Comparison of ENCODE assay signal across 8 cellular contexts in the genomic region with DNA sequence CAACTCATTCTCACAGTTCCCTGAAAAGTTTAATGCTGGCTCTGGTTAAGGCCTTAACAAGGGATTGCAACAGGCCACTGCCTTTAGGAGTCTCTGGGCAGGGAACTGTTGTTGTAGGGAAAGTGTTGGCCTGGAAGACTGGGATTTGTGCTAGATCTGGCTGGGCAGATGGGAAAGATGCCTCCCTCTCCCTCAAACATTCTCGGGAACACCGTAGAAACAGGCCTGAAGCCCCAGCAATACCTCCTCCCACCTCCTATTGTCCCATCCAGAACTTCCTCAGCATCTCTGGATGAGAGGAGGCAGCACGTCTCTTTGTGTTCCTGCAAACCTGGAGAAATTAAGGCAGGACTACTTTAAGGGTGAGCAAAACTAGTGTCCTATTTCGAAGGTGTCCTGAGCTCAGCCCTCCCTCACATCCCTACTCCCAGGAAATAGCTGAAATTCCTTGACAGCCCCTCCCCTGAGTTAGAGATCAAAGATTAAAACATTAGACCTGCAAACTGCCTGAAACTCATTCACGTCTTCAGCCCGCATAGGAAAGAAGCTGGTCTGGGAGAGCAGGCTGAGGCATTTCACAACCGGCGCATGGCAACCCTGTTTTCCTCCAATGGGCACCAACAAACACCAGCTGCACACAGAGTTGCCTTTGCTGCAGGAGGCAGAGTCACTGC. TPM values are rescaled to one million over a fixed set of nuclear protein-coding genes. Genes with fewer than 3 reads are reported as not detected.
A peak's percentile ranks its signal among the peaks of the same experiment; 100 is the strongest.
DNase-seq lines count a peak whose midpoint lies in the region; ATAC-seq lines count a peak whose summit lies in the region.

No MANE protein-coding gene starts in this region.

- H3K27ac ChIP-seq in caudate nucleus (ENCODE audit: low read depth, low read length): peak overlapping the region; percentile 45

- DNase-seq in AG08395 (ENCODE audit: low spot score): peak; percentile 79
- peak; percentile 86 for DNase-seq in LoVo (ENCODE audit: low spot score)
- peak in 2 of 61 donors; percentile 1 to 6 for DNase-seq in caudate nucleus (lab: John Stamatoyannopoulos, UW)
- peak; percentile 10 to 62 for DNase-seq in lung microvascular endothelial cell (ENCODE audit: low read depth in 2 of 2)
- no peak for DNase-seq in stimulated activated naive CD4-positive, alpha-beta T cell treated with Interleukin-2 at 50 U/mL for 16 hours (lab: John Stamatoyannopoulos, UW)
- no peak for DNase-seq in KG1 (lab: John Stamatoyannopoulos, UW)
- DNase-seq in COLO829 (ENCODE audit: low spot score): no peak

- no peak for ATAC-seq in HG03520 (IDR thresholded peaks at IDR 0.05; ENCODE audit: unreplicated experiment)

RNA-seq across cellular contexts. Expression of gene MAP3K8, which starts 10.9 kb away (rescaled TPM):
- total RNA-seq in lung microvascular endothelial cell: 2.6 and 5.0 TPM in 2 replicates

Comparison
In these comparisons a context has a peak if more than half of its experiments do, and no peak if none do; other contexts are left out.
1. DNase-seq: peak in AG08395 (single experiment), LoVo (single experiment) and lung microvascular endothelial cell (2 of 2); none in stimulated activated naive CD4-positive, alpha-beta T cell treated with Interleukin-2 at 50 U/mL for 16 hours (single experiment), KG1 (single experiment) and COLO829 (single experiment).